1 cellular context compared by ENCODE assay signal in genomic region chr17:18363021-18363941, GRCh38.
A peak's percentile ranks its signal among the peaks of the same experiment; 100 is the strongest.
TF ChIP-seq lines count a peak whose summit lies in the region.

SHMT1 (minus strand) TSS chr17:18363550; CDS start chr17:18355981, 7,569 bp downstream.

TF ChIP-seq in WTC11, 78 proteins besides CTCF, POLR2A, EP300 and RAD21 (continued from another document):
- peak; percentile 90; the same call in 1 of the 2 replicates for TF ChIP-seq E2F5 (CRISPR knock-in tag; IDR thresholded peaks at IDR 0.05)
- TF ChIP-seq, protein P1, sequence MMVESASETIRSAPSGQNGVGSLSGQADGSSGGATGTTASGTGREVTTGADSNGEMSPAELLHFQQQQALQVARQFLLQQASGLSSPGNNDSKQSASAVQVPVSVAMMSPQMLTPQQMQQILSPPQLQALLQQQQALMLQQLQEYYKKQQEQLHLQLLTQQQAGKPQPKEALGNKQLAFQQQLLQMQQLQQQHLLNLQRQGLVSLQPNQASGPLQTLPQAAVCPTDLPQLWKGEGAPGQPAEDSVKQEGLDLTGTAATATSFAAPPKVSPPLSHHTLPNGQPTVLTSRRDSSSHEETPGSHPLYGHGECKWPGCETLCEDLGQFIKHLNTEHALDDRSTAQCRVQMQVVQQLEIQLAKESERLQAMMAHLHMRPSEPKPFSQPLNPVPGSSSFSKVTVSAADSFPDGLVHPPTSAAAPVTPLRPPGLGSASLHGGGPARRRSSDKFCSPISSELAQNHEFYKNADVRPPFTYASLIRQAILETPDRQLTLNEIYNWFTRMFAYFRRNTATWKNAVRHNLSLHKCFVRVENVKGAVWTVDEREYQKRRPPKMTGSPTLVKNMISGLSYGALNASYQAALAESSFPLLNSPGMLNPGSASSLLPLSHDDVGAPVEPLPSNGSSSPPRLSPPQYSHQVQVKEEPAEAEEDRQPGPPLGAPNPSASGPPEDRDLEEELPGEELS (CRISPR knock-in tag; IDR thresholded peaks at IDR 0.05): peak; percentile 81; the same call in 1 of the 2 replicates
- TF ChIP-seq ZNF232 (CRISPR knock-in tag; IDR thresholded peaks at IDR 0.05): peak; percentile 92; the same call in 1 of the 2 replicates
- TF ChIP-seq, protein P2, sequence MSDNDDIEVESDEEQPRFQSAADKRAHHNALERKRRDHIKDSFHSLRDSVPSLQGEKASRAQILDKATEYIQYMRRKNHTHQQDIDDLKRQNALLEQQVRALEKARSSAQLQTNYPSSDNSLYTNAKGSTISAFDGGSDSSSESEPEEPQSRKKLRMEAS (CRISPR knock-in tag; IDR thresholded peaks at IDR 0.05): peak; percentile 92
- no peak for TF ChIP-seq PRRX2 (CRISPR knock-in tag; IDR thresholded peaks at IDR 0.05)
- TF ChIP-seq ETV6 (CRISPR knock-in tag; IDR thresholded peaks at IDR 0.05): peak; percentile 94
- TF ChIP-seq NFE2L1 (CRISPR knock-in tag; IDR thresholded peaks at IDR 0.05): peak; percentile 78; the same call in 1 of the 2 replicates
- TF ChIP-seq ATF6 (CRISPR knock-in tag; IDR thresholded peaks at IDR 0.05): 0 out of 2 replicates have a peak, but pooled peaks have one; percentile 73
- TF ChIP-seq ZBTB21 (CRISPR knock-in tag; IDR thresholded peaks at IDR 0.05; ENCODE audit: borderline replicate concordance): peak; percentile 76; the same call in 1 of the 2 replicates
- TF ChIP-seq SP1 (CRISPR knock-in tag; conservative IDR thresholded peaks at IDR 0.05): peak; percentile 89
- TF ChIP-seq USF1 (CRISPR knock-in tag; IDR thresholded peaks at IDR 0.05): peak; percentile 97
- 0 out of 2 replicates have a peak, but pooled peaks have one; percentile 5 for TF ChIP-seq GABPB1 (CRISPR knock-in tag; IDR thresholded peaks at IDR 0.05)
- no peak for TF ChIP-seq RELA (CRISPR knock-in tag; IDR thresholded peaks at IDR 0.05; ENCODE audit: borderline replicate concordance)
- TF ChIP-seq CREB1 (CRISPR knock-in tag; IDR thresholded peaks at IDR 0.05): no peak
- TF ChIP-seq NR3C1 (CRISPR knock-in tag; conservative IDR thresholded peaks at IDR 0.05; ENCODE audit: low read depth): peak; percentile 95; the same call in 1 of the 2 replicates
- TF ChIP-seq ATF2 (CRISPR knock-in tag; IDR thresholded peaks at IDR 0.05; ENCODE audit: borderline replicate concordance, low read depth): no peak
- TF ChIP-seq CREM (CRISPR knock-in tag; IDR thresholded peaks at IDR 0.05): peak; percentile 46; the same call in 1 of the 2 replicates
- TF ChIP-seq TCF7 (CRISPR knock-in tag; IDR thresholded peaks at IDR 0.05; ENCODE audit: low read depth): no peak
- TF ChIP-seq, protein P3, sequence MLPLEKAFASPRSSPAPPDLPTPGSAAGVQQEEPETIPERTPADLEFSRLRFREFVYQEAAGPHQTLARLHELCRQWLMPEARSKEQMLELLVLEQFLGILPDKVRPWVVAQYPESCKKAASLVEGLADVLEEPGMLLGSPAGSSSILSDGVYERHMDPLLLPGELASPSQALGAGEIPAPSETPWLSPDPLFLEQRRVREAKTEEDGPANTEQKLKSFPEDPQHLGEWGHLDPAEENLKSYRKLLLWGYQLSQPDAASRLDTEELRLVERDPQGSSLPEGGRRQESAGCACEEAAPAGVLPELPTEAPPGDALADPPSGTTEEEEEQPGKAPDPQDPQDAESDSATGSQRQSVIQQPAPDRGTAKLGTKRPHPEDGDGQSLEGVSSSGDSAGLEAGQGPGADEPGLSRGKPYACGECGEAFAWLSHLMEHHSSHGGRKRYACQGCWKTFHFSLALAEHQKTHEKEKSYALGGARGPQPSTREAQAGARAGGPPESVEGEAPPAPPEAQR (CRISPR knock-in tag; IDR thresholded peaks at IDR 0.05): no peak
- peak; percentile 84 for TF ChIP-seq NFYB (CRISPR knock-in tag; conservative IDR thresholded peaks at IDR 0.05; ENCODE audit: low read depth)
- peak; percentile 94; the same call in 1 of the 2 replicates for TF ChIP-seq MYBL2 (CRISPR knock-in tag; IDR thresholded peaks at IDR 0.05)
- no peak for TF ChIP-seq EMX1 (CRISPR knock-in tag; IDR thresholded peaks at IDR 0.05)
- TF ChIP-seq, protein P4, sequence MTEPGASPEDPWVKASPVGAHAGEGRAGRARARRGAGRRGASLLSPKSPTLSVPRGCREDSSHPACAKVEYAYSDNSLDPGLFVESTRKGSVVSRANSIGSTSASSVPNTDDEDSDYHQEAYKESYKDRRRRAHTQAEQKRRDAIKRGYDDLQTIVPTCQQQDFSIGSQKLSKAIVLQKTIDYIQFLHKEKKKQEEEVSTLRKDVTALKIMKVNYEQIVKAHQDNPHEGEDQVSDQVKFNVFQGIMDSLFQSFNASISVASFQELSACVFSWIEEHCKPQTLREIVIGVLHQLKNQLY (CRISPR knock-in tag; IDR thresholded peaks at IDR 0.05): peak; percentile 74; the same call in 1 of the 2 replicates
- TF ChIP-seq STAT6 (CRISPR knock-in tag; conservative IDR thresholded peaks at IDR 0.05; ENCODE audit: low read depth): peak; percentile 85; the same call in 1 of the 2 replicates
- no peak for TF ChIP-seq NFATC4 (CRISPR knock-in tag; IDR thresholded peaks at IDR 0.05)
